In the genomic region with DNA sequence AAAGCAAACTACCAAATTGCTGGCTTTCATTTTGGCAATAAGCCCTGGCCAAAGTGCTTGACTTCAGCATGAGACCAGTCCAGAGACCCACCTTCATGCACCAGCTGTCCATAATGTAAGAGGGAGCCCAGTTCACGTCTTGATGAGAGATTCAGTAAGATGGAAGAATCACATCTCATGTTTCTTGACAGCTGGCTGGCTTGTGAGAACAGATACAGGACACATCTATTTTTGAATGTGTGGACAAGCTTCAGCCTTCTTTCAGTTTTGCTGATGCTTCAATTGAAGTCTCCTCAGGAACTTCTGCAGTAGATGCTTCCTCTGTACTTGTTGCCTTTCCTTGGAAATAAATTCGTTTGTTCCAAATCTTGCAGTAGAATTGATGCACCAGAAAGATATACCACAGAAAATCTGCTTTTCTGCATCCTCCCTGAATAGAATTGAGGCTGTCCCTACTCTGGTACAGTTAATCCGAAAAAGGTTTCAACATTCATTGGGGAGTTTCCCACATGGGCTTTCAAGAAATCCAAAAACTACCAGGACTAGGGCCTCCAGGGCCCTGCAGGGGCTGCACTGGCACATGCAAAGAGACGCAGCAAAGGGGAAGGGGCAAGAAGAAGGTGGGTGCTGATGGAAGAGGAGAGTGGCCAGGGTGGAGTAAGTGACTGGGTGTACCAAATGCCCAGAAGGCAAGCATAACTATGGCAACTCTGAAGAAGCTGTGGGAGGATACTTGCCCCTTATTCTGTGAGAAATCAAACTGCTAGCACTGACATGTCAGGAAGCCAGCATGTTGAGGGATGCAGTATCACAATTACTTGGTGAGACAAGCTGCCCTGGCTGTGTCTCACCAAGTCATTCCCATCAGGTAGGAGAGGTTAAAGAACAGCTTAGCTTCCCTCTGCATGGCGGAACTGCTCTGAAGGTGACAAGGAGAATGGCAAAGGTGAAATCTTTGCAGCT, we compare ENCODE assay signal across 22 cellular contexts. TPM values are rescaled to one million over a fixed set of nuclear protein-coding genes. Genes with fewer than 3 reads are reported as not detected.
DNase-seq lines count a peak whose midpoint lies in the region; ATAC-seq and TF ChIP-seq lines count a peak whose summit lies in the region.
"Had no signal": no experiment of that assay in that cellular context is flagged by ENCODE, and none has a peak within 500 bp of the region (broad histone marks: within the 10 kb centered on the region; RNA-seq: fewer than 3 reads in every experiment).

No MANE protein-coding gene starts in this region.

- H3K27ac Mint-ChIP-seq in T-helper 17 cell, result peak overlapping the region; percentile 24
- no peak overlapping the region for H3K27ac Mint-ChIP-seq in CD8-positive, alpha-beta memory T cell
- H3K27ac Mint-ChIP-seq in activated CD4-positive, alpha-beta T cell treated with anti-CD3 and anti-CD28 coated beads, Interleukin-2, amount 10 ng/mL, durations not matched to agents 24 days and 14 days, result no peak overlapping the region
- H3K27ac Mint-ChIP-seq: CD4-positive, CD25-positive, alpha-beta regulatory T cell; H9; T-helper 2 cell treated with Interferon-gamma antibody and Interleukin-4, amounts not matched to agents 5 μg/mL and 100 μg/mL, for 36 hours had no signal

- H3K36me3 ChIP-seq in CD8-positive, alpha-beta memory T cell (ENCODE audit: insufficient read depth, low read length), result no peaks in the 10 kb centered on the region
- H3K36me3 ChIP-seq: BE2C had no signal

- no peaks in the 10 kb centered on the region for H3K36me3 Mint-ChIP-seq in T-helper 17 cell (ENCODE audit: low read depth)
- no peaks in the 10 kb centered on the region for H3K36me3 Mint-ChIP-seq in CD8-positive, alpha-beta memory T cell
- H3K36me3 Mint-ChIP-seq in activated CD4-positive, alpha-beta T cell treated with anti-CD3 and anti-CD28 coated beads, Interleukin-2, amount 10 ng/mL, durations not matched to agents 24 days and 14 days (ENCODE audit: low read depth), result no peaks in the 10 kb centered on the region
- H3K36me3 Mint-ChIP-seq: CD4-positive, CD25-positive, alpha-beta regulatory T cell had no signal

- DNase-seq in GM20000 (ENCODE audit: low spot score) (peak; percentile 12), T-helper 17 cell (no peak), NCI-H748 (lab: John Stamatoyannopoulos, UW; ENCODE audit: unreplicated experiment) (no peak)
- DNase-seq in CD8-positive, alpha-beta memory T cell, result no peak
- no peak for DNase-seq in activated CD4-positive, alpha-beta T cell treated with anti-CD3 and anti-CD28 coated beads, Interleukin-2, amount 10 ng/mL, durations not matched to agents 24 days and 14 days
- DNase-seq: BE2C; Caco-2; CD4-positive, CD25-positive, alpha-beta regulatory T cell; GDM1; H9; NCI-H146; NCI-H2029 treated with DMSO at 0.1 percent for 48 hours; NCI-H510A; NCI-H774; OCI-M1; Right ventricle myocardium superior had no signal

- intact Hi-C loops in activated CD4-positive, alpha-beta T cell treated with anti-CD3 and anti-CD28 coated beads, Interleukin-2, amount 10 ng/mL, durations not matched to agents 24 days and 14 days (cut with micrococcal nuclease), result no loop called here

- POLR2A ChIA-PET in CD8-positive, alpha-beta memory T cell (lab: Charles Lee), result no interaction called here

- TF ChIP-seq CTCF in GM20000 (IDR thresholded peaks at IDR 0.05; ENCODE audit: extremely low read depth, missing control alignments), result no peak

- no peaks in the 10 kb centered on the region for H3K4me1 Mint-ChIP-seq in T-helper 17 cell
- no peaks in the 10 kb centered on the region for H3K4me1 Mint-ChIP-seq in CD8-positive, alpha-beta memory T cell
- no peaks in the 10 kb centered on the region for H3K4me1 Mint-ChIP-seq in activated CD4-positive, alpha-beta T cell treated with anti-CD3 and anti-CD28 coated beads, Interleukin-2, amount 10 ng/mL, durations not matched to agents 24 days and 14 days
- H3K4me1 Mint-ChIP-seq: CD4-positive, CD25-positive, alpha-beta regulatory T cell; H9 had no signal

- H3K27ac ChIP-seq in CD8-positive, alpha-beta memory T cell (ENCODE audit: low read depth, low read length), result no peak overlapping the region
- H3K27ac ChIP-seq: HL-60, KMS-11 had no signal

- H3K9me3 Mint-ChIP-seq in CD8-positive, alpha-beta memory T cell, result no peaks in the 10 kb centered on the region
- H3K9me3 Mint-ChIP-seq in activated CD4-positive, alpha-beta T cell treated with anti-CD3 and anti-CD28 coated beads, Interleukin-2, amount 10 ng/mL, durations not matched to agents 24 days and 14 days, result no peaks in the 10 kb centered on the region
- H3K9me3 Mint-ChIP-seq: CD4-positive, CD25-positive, alpha-beta regulatory T cell; H9 had no signal

- H3K9me3 ChIP-seq in T-helper 17 cell (ENCODE audit: control insufficient read depth, low read length, poor library complexity, severe bottlenecking), result no peaks in the 10 kb centered on the region
- no peaks in the 10 kb centered on the region for H3K9me3 ChIP-seq in CD8-positive, alpha-beta memory T cell (ENCODE audit: low read length)
- H3K9me3 ChIP-seq: BE2C, Caco-2 had no signal

- H3K4me1 ChIP-seq in CD8-positive, alpha-beta memory T cell (ENCODE audit: insufficient read depth, low read length), result no peaks in the 10 kb centered on the region
- H3K4me1 ChIP-seq: BE2C, Caco-2 had no signal

- H3K27me3 ChIP-seq in CD8-positive, alpha-beta memory T cell (ENCODE audit: insufficient read depth, low read length, poor library complexity, severe bottlenecking), result no peaks in the 10 kb centered on the region
- H3K27me3 ChIP-seq: BE2C had no signal

- peak; percentile 72 for ATAC-seq in GM18498 (IDR thresholded peaks at IDR 0.05; ENCODE audit: unreplicated experiment)
- peak; percentile 66 for ATAC-seq in HG02798 (IDR thresholded peaks at IDR 0.05; ENCODE audit: poor library complexity, unreplicated experiment)
- no peak for ATAC-seq in T-helper 17 cell
- no peak for ATAC-seq in HG02970 (IDR thresholded peaks at IDR 0.05; ENCODE audit: low FRiP score, unreplicated experiment)

- H3K4me3 ChIP-seq in CD8-positive, alpha-beta memory T cell (ENCODE audit: low read length), result no peak overlapping the region

- no peak overlapping the region for H3K4me3 Mint-ChIP-seq in T-helper 17 cell
- no peak overlapping the region for H3K4me3 Mint-ChIP-seq in CD8-positive, alpha-beta memory T cell
- H3K4me3 Mint-ChIP-seq in activated CD4-positive, alpha-beta T cell treated with anti-CD3 and anti-CD28 coated beads, Interleukin-2, amount 10 ng/mL, durations not matched to agents 24 days and 14 days, result no peak overlapping the region
- H3K4me3 Mint-ChIP-seq: CD4-positive, CD25-positive, alpha-beta regulatory T cell; H9; T-helper 2 cell treated with Interferon-gamma antibody and Interleukin-4, amounts not matched to agents 5 μg/mL and 100 μg/mL, for 36 hours had no signal

- no peaks in the 10 kb centered on the region for H3K27me3 Mint-ChIP-seq in T-helper 17 cell
- H3K27me3 Mint-ChIP-seq in CD8-positive, alpha-beta memory T cell, result peaks cover 0 to 3% of the 10 kb centered on the region in 2 donors
- H3K27me3 Mint-ChIP-seq in activated CD4-positive, alpha-beta T cell treated with anti-CD3 and anti-CD28 coated beads, Interleukin-2, amount 10 ng/mL, durations not matched to agents 24 days and 14 days, result no peaks in the 10 kb centered on the region

- CTCF ChIA-PET in CD8-positive, alpha-beta memory T cell (lab: Charles Lee), result no interaction called here

RNA-seq across cellular contexts. Expression of a gene that starts 37.3 kb away (rescaled TPM):
- total RNA-seq in T-helper 17 cell, result 100 to 1,000 TPM; 523 to 581 TPM
- 100 to 1,000 TPM in 1 of 2 experiments, 10 to 100 TPM in 1; 98.1 to 104 TPM for total RNA-seq in CD8-positive, alpha-beta memory T cell
- not detected for polyA plus RNA-seq in CD8-positive, alpha-beta memory T cell
- total RNA-seq in activated CD4-positive, alpha-beta T cell treated with anti-CD3 and anti-CD28 coated beads, Interleukin-2, amount 10 ng/mL, durations not matched to agents 24 days and 14 days, result 115 and 126 TPM in 2 replicates
- total RNA-seq: Caco-2, H9 had no signal

Comparison
In these comparisons a context has a peak if more than half of its experiments do, and no peak if none do; other contexts are left out.
1. ATAC-seq: peak in GM18498 (single experiment) and HG02798 (single experiment); none in T-helper 17 cell (single experiment) and HG02970 (single experiment).